In genomic region chr3:140715035-140715434, GRCh38 we compare ENCODE assay signal across 26 cellular contexts. TPM values are rescaled to one million over a fixed set of nuclear protein-coding genes. Genes with fewer than 3 reads are reported as not detected.
DNase-seq lines count a peak whose midpoint lies in the region; ATAC-seq and TF ChIP-seq lines count a peak whose summit lies in the region.
"Had no signal": no experiment of that assay in that cellular context is flagged by ENCODE, and none has a peak within 500 bp of the region (broad histone marks: within the 10 kb centered on the region; RNA-seq: fewer than 3 reads in every experiment).

No MANE protein-coding gene starts in this region.

- no peak overlapping the region for H3K27ac ChIP-seq in hepatocyte
- H3K27ac ChIP-seq in osteoblast (ENCODE audit: low read depth, low read length) = no peak overlapping the region
- H3K27ac ChIP-seq in smooth muscle cell (ENCODE audit: low read depth) = no peak overlapping the region
- H3K27ac ChIP-seq: cardiac muscle cell had no signal

- no peak for ATAC-seq in HG02870 (IDR thresholded peaks at IDR 0.05; ENCODE audit: unreplicated experiment)
- ATAC-seq: naive thymus-derived CD8-positive, alpha-beta T cell; SK-N-SH treated with all-trans-retinoic acid at 6 μM for 48 hours had no signal

- H3K9me3 ChIP-seq in hepatocyte (ENCODE audit: low read depth) (no peaks in the 10 kb centered on the region), osteoblast (ENCODE audit: low read depth, low read length) (no peaks in the 10 kb centered on the region), smooth muscle cell (replicated peaks; ENCODE audit: low read depth) (no peaks in the 10 kb centered on the region)

- H3K36me3 ChIP-seq in hepatocyte (replicated peaks; ENCODE audit: insufficient read depth, low read depth) (no peaks in the 10 kb centered on the region), osteoblast (ENCODE audit: insufficient read depth, low read length) (no peaks in the 10 kb centered on the region), smooth muscle cell (ENCODE audit: low read depth) (no peaks in the 10 kb centered on the region)
- H3K36me3 ChIP-seq: cardiac muscle cell had no signal

- H3K27me3 ChIP-seq in hepatocyte (no peaks in the 10 kb centered on the region), osteoblast (ENCODE audit: insufficient read depth, low read length) (no peaks in the 10 kb centered on the region), smooth muscle cell (ENCODE audit: low read depth) (no peaks in the 10 kb centered on the region)
- H3K27me3 ChIP-seq: cardiac muscle cell had no signal

- H2AFZ ChIP-seq in hepatocyte (no peak overlapping the region), osteoblast (ENCODE audit: low read length) (no peak overlapping the region), smooth muscle cell (ENCODE audit: low read depth) (no peak overlapping the region)

- no peak overlapping the region for H3K4me2 ChIP-seq in hepatocyte
- no peak overlapping the region for H3K4me2 ChIP-seq in osteoblast (ENCODE audit: insufficient read depth, low read length)
- H3K4me2 ChIP-seq in smooth muscle cell = no peak overlapping the region

- 73% methylated on average over 10 of the region's 10 CpGs for whole genome bisulfite sequencing in hepatocyte (ENCODE audit: low lambda C conversion rate, missing lambda C conversion rate)
- WGBS in smooth muscle cell (ENCODE audit: low lambda C conversion rate) = 92% methylated on average over 10 of the region's 10 CpGs

- no peak overlapping the region for H3K9ac ChIP-seq in smooth muscle cell (ENCODE audit: low read depth)

- H3K9me2 ChIP-seq in hepatocyte (replicated peaks; ENCODE audit: insufficient read depth) = no peaks in the 10 kb centered on the region

- peak; percentile 85 for DNase-seq in DMS153 (lab: John Stamatoyannopoulos, UW)
- peak; percentile 80 for DNase-seq in NCI-H146 (lab: John Stamatoyannopoulos, UW)
- peak; percentile 94 for DNase-seq in NCI-H82 (lab: John Stamatoyannopoulos, UW)
- peak; percentile 46 for DNase-seq in hepatocyte (ENCODE audit: low spot score)
- no peak for DNase-seq in Ammon's horn (ENCODE audit: low spot score)
- DNase-seq in osteoblast (ENCODE audit: insufficient read length, low spot score, missing footprints) = no peak
- DNase-seq in smooth muscle cell (lab: John Stamatoyannopoulos, UW; ENCODE audit: unreplicated experiment) = no peak
- DNase-seq: activated CD4-positive, CD25-positive, alpha-beta regulatory T cell treated with anti-CD3 and anti-CD28 coated beads, Interleukin-2, amount 50 U/mL, for 72 hours; activated naive CD4-positive, alpha-beta T cell treated with anti-CD3 and anti-CD28 coated beads for 36 hours; activated T-cell treated with anti-CD3 and anti-CD28 coated beads, Interleukin-2, amount 50 U/mL, for 24 hours; amygdala; CD4-positive, CD25-positive, alpha-beta regulatory T cell; H9; KG1; naive thymus-derived CD8-positive, alpha-beta T cell; NCI-H2107; RPMI8226; stimulated activated CD4-positive, alpha-beta T cell treated with anti-CD3 and anti-CD28 coated beads, Interleukin-2, amount 100 ng/mL, for 24 hours; stimulated activated naive CD4-positive, alpha-beta T cell had no signal

- H3F3A ChIP-seq in smooth muscle cell (ENCODE audit: low read depth) = no peaks in the 10 kb centered on the region

- H3K79me2 ChIP-seq in hepatocyte (no peaks in the 10 kb centered on the region), osteoblast (ENCODE audit: insufficient read depth, low read length) (no peaks in the 10 kb centered on the region), smooth muscle cell (ENCODE audit: low read depth) (no peaks in the 10 kb centered on the region)

- H3K4me1 ChIP-seq in hepatocyte (ENCODE audit: insufficient read depth) = peaks cover 6% of the 10 kb centered on the region
- no peaks in the 10 kb centered on the region for H3K4me1 ChIP-seq in osteoblast (ENCODE audit: insufficient read depth, low read length)
- no peaks in the 10 kb centered on the region for H3K4me1 ChIP-seq in smooth muscle cell (ENCODE audit: low read depth)

- no peak overlapping the region for H3K4me3 ChIP-seq in hepatocyte
- no peak overlapping the region for H3K4me3 ChIP-seq in osteoblast (ENCODE audit: insufficient read depth, low read length)
- H3K4me3 ChIP-seq in smooth muscle cell = no peak overlapping the region
- H3K4me3 ChIP-seq: cardiac muscle cell had no signal

- TF ChIP-seq CTCF in hepatocyte (IDR thresholded peaks at IDR 0.05; ENCODE audit: poor library complexity) (no peak), osteoblast (IDR thresholded peaks at IDR 0.05; ENCODE audit: extremely low read depth, low read depth, low read length) (no peak), smooth muscle cell (IDR thresholded peaks at IDR 0.05; ENCODE audit: borderline replicate concordance, insufficient read depth, poor library complexity, severe bottlenecking) (no peak)

- no peaks in the 10 kb centered on the region for H4K20me1 ChIP-seq in hepatocyte (ENCODE audit: insufficient read depth, poor library complexity, severe bottlenecking)
- H4K20me1 ChIP-seq in osteoblast (ENCODE audit: insufficient read depth, low read length) = no peaks in the 10 kb centered on the region
- no peaks in the 10 kb centered on the region for H4K20me1 ChIP-seq in smooth muscle cell (ENCODE audit: low read depth)

RNA-seq across cellular contexts. Expression of gene TRIM42, which starts 37.2 kb away (rescaled TPM):
- total RNA-seq in hepatocyte (not detected in 2 replicates), osteoblast (not detected in 2 replicates), smooth muscle cell (not detected in 2 replicates)
- polyA plus RNA-seq in hepatocyte (not detected in 2 replicates), smooth muscle cell (not detected in 2 replicates)
- total RNA-seq: activated naive CD4-positive, alpha-beta T cell treated with anti-CD3 and anti-CD28 coated beads for 36 hours; cardiac muscle cell; CD4-positive, CD25-positive, alpha-beta regulatory T cell; Daoy; dermis microvascular lymphatic vessel endothelial cell; frontal cortex; H9; kidney epithelial cell; naive thymus-derived CD8-positive, alpha-beta T cell had no signal
- polyA plus RNA-seq: cardiac muscle cell; CD4-positive, CD25-positive, alpha-beta regulatory T cell; naive thymus-derived CD8-positive, alpha-beta T cell had no signal

Comparison
In these comparisons a context has a peak if more than half of its experiments do, and no peak if none do; other contexts are left out.
1. DNase-seq: peak in DMS153 (single experiment), NCI-H146 (single experiment), NCI-H82 (single experiment) and hepatocyte (single experiment); none in Ammon's horn (single experiment), osteoblast (single experiment) and smooth muscle cell (single experiment).